Comparison of ENCODE assay signal across 22 cellular contexts in genomic region chr20:62710221-62710885, GRCh38. TPM values are rescaled to one million over a fixed set of nuclear protein-coding genes. Genes with fewer than 3 reads are reported as not detected.
DNase-seq lines count a peak whose midpoint lies in the region; ATAC-seq, FAIRE-seq and TF ChIP-seq lines count a peak whose summit lies in the region.
"Had no signal": no experiment of that assay in that cellular context is flagged by ENCODE, and none has a peak within 500 bp of the region (broad histone marks: within the 10 kb centered on the region; RNA-seq: fewer than 3 reads in every experiment).

No MANE protein-coding gene starts in this region.

- H3K27ac Mint-ChIP-seq in CD4-positive, CD25-positive, alpha-beta regulatory T cell = no peak overlapping the region
- no peak overlapping the region for H3K27ac Mint-ChIP-seq in osteocyte (ENCODE audit: unreplicated experiment)
- H3K27ac Mint-ChIP-seq: activated T-cell treated with anti-CD3 and anti-CD28 coated beads, Interleukin-2, amount 50 U/mL, for 72 hours; CD8-positive, alpha-beta memory T cell; dendritic cell treated with granulocyte-macrophage colony-stimulating factor and Interleukin-4, amounts not matched to agents 40 ng/mL and 50 ng/mL, for 4 days; memory B cell; T-helper 1 cell treated with Interleukin-12 subunit alpha and Interleukin-12 subunit beta and Interleukin-4 antibody, amounts not matched to agents 30 μg/mL and 1 μg/mL, for 36 hours had no signal

- POLR2A ChIA-PET in HEK293 (lab: Yijun Ruan, JAX) = no interaction called here

- H3K36me3 Mint-ChIP-seq in CD4-positive, CD25-positive, alpha-beta regulatory T cell = no peaks in the 10 kb centered on the region
- no peaks in the 10 kb centered on the region for H3K36me3 Mint-ChIP-seq in osteocyte (ENCODE audit: unreplicated experiment)
- H3K36me3 Mint-ChIP-seq: CD8-positive, alpha-beta memory T cell; memory B cell had no signal

- H3K4me3 Mint-ChIP-seq in CD4-positive, CD25-positive, alpha-beta regulatory T cell = peak overlapping the region; percentile 21 to 71 (median 66)
- H3K4me3 Mint-ChIP-seq in osteocyte (ENCODE audit: unreplicated experiment) = no peak overlapping the region
- H3K4me3 Mint-ChIP-seq: activated T-cell treated with anti-CD3 and anti-CD28 coated beads, Interleukin-2, amount 50 U/mL, for 72 hours; dendritic cell treated with granulocyte-macrophage colony-stimulating factor and Interleukin-4, amounts not matched to agents 40 ng/mL and 50 ng/mL, for 4 days; memory B cell; T-helper 1 cell treated with Interleukin-12 subunit alpha and Interleukin-12 subunit beta and Interleukin-4 antibody, amounts not matched to agents 30 μg/mL and 1 μg/mL, for 36 hours had no signal

- FAIRE-seq in kidney (lab: Jason Lieb, UNC) = no peak
- FAIRE-seq: endometrium had no signal

- H3K9me3 Mint-ChIP-seq in CD4-positive, CD25-positive, alpha-beta regulatory T cell = peaks cover 0 to 2% (median 0%) of the 10 kb centered on the region in 7 donors
- H3K9me3 Mint-ChIP-seq in osteocyte (ENCODE audit: unreplicated experiment) = no peaks in the 10 kb centered on the region
- H3K9me3 Mint-ChIP-seq: activated T-cell treated with anti-CD3 and anti-CD28 coated beads, Interleukin-2, amount 50 U/mL, for 72 hours; CD8-positive, alpha-beta memory T cell; dendritic cell treated with granulocyte-macrophage colony-stimulating factor and Interleukin-4, amounts not matched to agents 40 ng/mL and 50 ng/mL, for 4 days; T-helper 1 cell treated with Interleukin-12 subunit alpha and Interleukin-12 subunit beta and Interleukin-4 antibody, amounts not matched to agents 30 μg/mL and 1 μg/mL, for 36 hours had no signal

- ATAC-seq in CD4-positive, CD25-positive, alpha-beta regulatory T cell (ENCODE audit: low read depth in 2 of 2) = no peak
- ATAC-seq in RWPE2 (ENCODE audit: low read depth) (no peak; the same call in 2 of the 3 replicates), HG02623 (IDR thresholded peaks at IDR 0.05; ENCODE audit: unreplicated experiment) (no peak)

- peaks cover 20% of the 10 kb centered on the region for H3K4me1 ChIP-seq in CD4-positive, CD25-positive, alpha-beta regulatory T cell (ENCODE audit: control insufficient read depth, insufficient read depth, low read length, poor library complexity, severe bottlenecking)
- 0 out of 2 replicates have a peak, but pooled peaks cover 4% of the 10 kb centered on the region for H3K4me1 ChIP-seq in HEK293 (ENCODE audit: control insufficient read depth, insufficient read depth, low read length)
- peaks cover 33% of the 10 kb centered on the region for H3K4me1 ChIP-seq in RWPE2 (ENCODE audit: insufficient read depth, poor library complexity, severe bottlenecking)
- no peaks in the 10 kb centered on the region for H3K4me1 ChIP-seq in kidney (ENCODE audit: control insufficient read depth in 1 of 2, insufficient read depth in 1 of 2, low read depth in 1 of 2, low read length in 2 of 2)
- H3K4me1 ChIP-seq: prostate gland had no signal

- intact Hi-C loops in kidney (cut with DNase I) = no loop called here

- H3K27me3 ChIP-seq in CD4-positive, CD25-positive, alpha-beta regulatory T cell (ENCODE audit: control insufficient read depth, insufficient read depth, low read length) = no peaks in the 10 kb centered on the region
- peaks cover 26% of the 10 kb centered on the region for H3K27me3 ChIP-seq in RWPE2 (ENCODE audit: insufficient read depth, poor library complexity, severe bottlenecking)

- H3K9me3 ChIP-seq in CD4-positive, CD25-positive, alpha-beta regulatory T cell (ENCODE audit: control insufficient read depth in 2 of 2, low read length in 2 of 2) = no peaks in the 10 kb centered on the region
- H3K9me3 ChIP-seq in HEK293 (ENCODE audit: control insufficient read depth, insufficient read depth, low read depth, low read length) = no peaks in the 10 kb centered on the region
- no peaks in the 10 kb centered on the region for H3K9me3 ChIP-seq in RWPE2 (ENCODE audit: severe bottlenecking)
- H3K9me3 ChIP-seq in kidney (ENCODE audit: control insufficient read depth in 1 of 2, low read length in 2 of 2) = no peaks in the 10 kb centered on the region
- H3K9me3 ChIP-seq: neutrophil, prostate gland had no signal

- H3K9ac ChIP-seq in kidney (ENCODE audit: low read length in 2 of 2) = no peak overlapping the region

- no peak overlapping the region for H3K4me3 ChIP-seq in CD4-positive, CD25-positive, alpha-beta regulatory T cell (ENCODE audit: low read depth, low read length)
- H3K4me3 ChIP-seq in HEK293 (ENCODE audit: low read depth, low read length) (no peak overlapping the region), RWPE2 (ENCODE audit: severe bottlenecking) (peak overlapping the region; percentile 33), kidney (ENCODE audit: low read length in 2 of 2) (no peak overlapping the region)
- H3K4me3 ChIP-seq: cardiac muscle cell, prostate gland had no signal

- H3K36me3 ChIP-seq in CD4-positive, CD25-positive, alpha-beta regulatory T cell (ENCODE audit: control insufficient read depth, insufficient read depth, low read length) = no peaks in the 10 kb centered on the region
- no peaks in the 10 kb centered on the region for H3K36me3 ChIP-seq in HEK293 (ENCODE audit: control insufficient read depth in 2 of 2, insufficient read depth in 1 of 2, low read length in 2 of 2)
- no peaks in the 10 kb centered on the region for H3K36me3 ChIP-seq in RWPE2 (ENCODE audit: low read depth)
- H3K36me3 ChIP-seq in kidney (ENCODE audit: control insufficient read depth in 1 of 2, insufficient read depth in 2 of 2, low read length in 2 of 2) = no peaks in the 10 kb centered on the region
- H3K36me3 ChIP-seq: cardiac muscle cell, neutrophil, prostate gland had no signal

- no peak for TF ChIP-seq CTCF in HEK293 (tag by site-specific recombination; IDR thresholded peaks at IDR 0.05)
- TF ChIP-seq CTCF in RWPE2 (IDR thresholded peaks at IDR 0.05; ENCODE audit: poor library complexity, severe bottlenecking) = no peak
- TF ChIP-seq CTCF in kidney (IDR thresholded peaks at IDR 0.05; ENCODE audit: borderline replicate concordance, extremely low read depth, insufficient read depth) = no peak
- TF ChIP-seq CTCF in osteocyte (IDR thresholded peaks at IDR 0.05) = no peak

- no peak overlapping the region for H3K27ac ChIP-seq in CD4-positive, CD25-positive, alpha-beta regulatory T cell (ENCODE audit: insufficient read depth, low read length, poor library complexity, severe bottlenecking)
- no peak overlapping the region for H3K27ac ChIP-seq in HEK293 (ENCODE audit: extremely low read depth, low read depth, low read length)
- H3K27ac ChIP-seq in RWPE2 (ENCODE audit: poor library complexity, severe bottlenecking) = no peak overlapping the region
- no peak overlapping the region for H3K27ac ChIP-seq in kidney (ENCODE audit: low read depth in 2 of 2, low read length in 2 of 2)
- H3K27ac ChIP-seq: cardiac muscle cell, neutrophil, prostate gland had no signal

- CTCF ChIA-PET in HEK293 (lab: Yijun Ruan, JAX) = interaction anchor here (0.5 to 1.0 kb wide), 2 partner anchors 61 to 1410 kb away, joined by 3 to 4 read pairs; no protein-coding TSS in a partner anchor

- DNase-seq in CD4-positive, CD25-positive, alpha-beta regulatory T cell = no peak
- no peak for DNase-seq in RWPE2 (ENCODE audit: low spot score)
- peak; percentile 59 for DNase-seq in kidney
- no peak for DNase-seq in osteocyte (ENCODE audit: extremely low spot score, unreplicated experiment)
- no peak for DNase-seq in H4 (ENCODE audit: low spot score)
- DNase-seq: amygdala; CD8-positive, alpha-beta memory T cell; NCI-H1417 treated with DMSO at 0.1 percent for 48 hours; NCI-H2107; NCI-H446; trophoblast cell had no signal

- peaks cover 0 to 16% (median 8%) of the 10 kb centered on the region in 4 donors for H3K4me1 Mint-ChIP-seq in CD4-positive, CD25-positive, alpha-beta regulatory T cell
- peaks cover 4% of the 10 kb centered on the region for H3K4me1 Mint-ChIP-seq in osteocyte (ENCODE audit: unreplicated experiment)

- H3K27me3 Mint-ChIP-seq in CD4-positive, CD25-positive, alpha-beta regulatory T cell = peaks cover 29% of the 10 kb centered on the region
- peaks cover 36% of the 10 kb centered on the region for H3K27me3 Mint-ChIP-seq in osteocyte (ENCODE audit: unreplicated experiment)

TF ChIP-seq in HEK293, 187 proteins besides CTCF, POLR2A, EP300 and RAD21:
- TF ChIP-seq SCRT2 (tag by site-specific recombination; IDR thresholded peaks at IDR 0.05) = peak; percentile 58
- no peak for TF ChIP-seq ZNF214 (tag by site-specific recombination; IDR thresholded peaks at IDR 0.05; ENCODE audit: borderline replicate concordance)

RNA-seq across cellular contexts. Expression of gene NTSR1, which starts 1.7 kb away (rescaled TPM):
- total RNA-seq in CD4-positive, CD25-positive, alpha-beta regulatory T cell = 0.37 TPM
- under 1 TPM in 1 of 4 donors, not detected in 3; 0.11 TPM for polyA plus RNA-seq in CD4-positive, CD25-positive, alpha-beta regulatory T cell
- total RNA-seq in kidney = 0.09 TPM
- polyA plus RNA-seq in kidney (ENCODE audit: insufficient read depth, low read depth, low replicate concordance) = not detected
- 0.11 and 0.16 TPM in 2 replicates for total RNA-seq in osteocyte
- not detected in 2 replicates for total RNA-seq in H4 (2014; rRNA removed; shearing (Covaris generic))
- total RNA-seq: activated T-cell treated with anti-CD3 and anti-CD28 coated beads, Interleukin-2, amount 50 U/mL, for 72 hours; CD8-positive, alpha-beta memory T cell; G401 had no signal
- polyA plus RNA-seq: cardiac muscle cell; CD8-positive, alpha-beta memory T cell had no signal
